In the genomic region with DNA sequence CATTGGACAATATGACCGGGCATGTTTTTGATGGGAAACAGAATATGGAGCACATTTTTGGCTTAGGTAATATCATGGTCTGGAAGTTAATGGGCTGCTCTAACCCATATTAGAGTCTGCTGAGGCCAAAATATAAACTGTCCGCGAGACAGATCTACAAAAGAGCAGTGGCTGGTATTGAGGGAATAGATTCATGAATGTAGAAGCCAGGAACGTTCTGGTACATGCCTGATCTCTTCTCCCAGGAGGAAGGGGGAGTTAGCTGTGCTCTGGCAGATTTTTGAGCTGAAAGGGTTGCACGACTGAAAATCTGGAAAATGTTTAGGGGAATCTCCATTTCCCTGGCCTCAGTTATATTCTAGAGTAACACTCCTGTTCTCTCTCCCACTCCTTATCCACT, we compare ENCODE assay signal across 21 cellular contexts.
"Had no signal": no experiment of that assay in that cellular context is flagged by ENCODE, and none has a peak within 500 bp of the region (broad histone marks: within the 10 kb centered on the region; RNA-seq: fewer than 3 reads in every experiment).

No MANE protein-coding gene starts in this region.

- H3K9me3 ChIP-seq: MG63, SJCRH30 had no signal

- ATAC-seq: SK-N-SH treated with all-trans-retinoic acid at 6 μM for 48 hours had no signal

- H3K36me3 ChIP-seq: MG63, SJCRH30 had no signal

- DNase-seq: IMR-90, Karpas-422, KG1, MG63, NCI-H1092, NCI-H1105 treated with DMSO at 0.1 percent for 48 hours, NCI-H1417 treated with DMSO at 0.1 percent for 48 hours, NCI-H146, NCI-H1694 treated with DMSO at 0.1 percent for 48 hours, NCI-H1930, NCI-H2081, NCI-H2107, NCI-H2227 treated with DMSO at 0.1 percent for 48 hours, NCI-H510A, NCI-H524 treated with DMSO at 0.1 percent for 48 hours, NCI-H69, NCI-H774, RPMI8226, SHP77 treated with DMSO at 0.1 percent for 48 hours, SJCRH30 had no signal

- H3K4me3 ChIP-seq: MG63, SJCRH30 had no signal

- H3K27me3 ChIP-seq: MG63, SJCRH30 had no signal
